In the genomic region with DNA sequence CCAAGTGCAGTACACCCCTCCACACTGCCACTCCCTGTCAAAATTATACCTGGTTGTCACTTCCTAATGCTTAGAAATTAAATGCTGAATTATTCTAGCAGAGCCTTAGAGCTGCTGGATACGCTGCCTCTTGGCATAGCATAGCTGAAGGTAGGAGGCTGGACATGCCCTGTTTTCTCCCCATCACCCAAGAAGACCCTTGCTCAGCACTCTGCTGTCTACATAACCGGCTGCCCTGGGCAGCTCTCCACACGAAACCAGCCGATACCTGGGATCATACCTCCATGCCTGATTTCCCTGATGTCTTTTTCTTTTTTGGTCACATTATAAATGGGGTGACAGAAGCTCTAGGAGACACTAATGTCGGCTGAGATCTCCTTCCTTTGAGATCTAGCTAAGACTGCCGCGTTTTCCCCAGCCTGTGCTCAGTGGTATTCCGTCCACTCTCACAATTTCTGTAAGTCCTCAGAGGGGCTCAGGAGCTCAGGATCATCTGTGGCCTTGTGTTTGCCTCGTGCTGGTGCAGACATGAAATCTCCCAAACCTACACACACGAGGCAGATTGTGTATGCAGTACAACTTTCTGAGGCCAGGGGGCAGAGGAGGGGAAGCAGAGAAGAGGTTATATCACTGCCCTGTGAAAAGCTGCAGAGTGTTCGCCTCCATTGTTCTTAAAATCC, we compare ENCODE assay signal across 8 cellular contexts. TPM values are rescaled to one million over a fixed set of nuclear protein-coding genes. Genes with fewer than 3 reads are reported as not detected.
DNase-seq lines count a peak whose midpoint lies in the region; ATAC-seq and TF ChIP-seq lines count a peak whose summit lies in the region.

No MANE protein-coding gene starts in this region.

- in situ Hi-C loops in Panc1 (cut with HindIII; ENCODE audit: low pct_unique_long_range_greater_than_20kb, low sequenced_read_pairs): no loop called here

- H3K4me3 ChIP-seq in Panc1 (ENCODE audit: low read depth in 2 of 2, low read length in 2 of 2) (no peak overlapping the region), fibroblast of villous mesenchyme (ENCODE audit: low read depth, low read length) (no peak overlapping the region)

- intact Hi-C loops in Panc1 (cut with micrococcal nuclease; ENCODE audit: unreplicated experiment): loop anchor here (10.0 kb wide), 1 partner anchor 685 kb away; no protein-coding TSS in a partner anchor

- H3K4me3 Mint-ChIP-seq in activated T-helper 17 cell treated with anti-CD3 and anti-CD28 coated beads, Interleukin-2, amount 50 U/mL, for 72 hours: no peak overlapping the region

- H3K27me3 ChIP-seq in Panc1 (ENCODE audit: control insufficient read depth, insufficient read depth, low read length): no peaks in the 10 kb centered on the region

- no peaks in the 10 kb centered on the region for H3K27me3 Mint-ChIP-seq in activated T-helper 17 cell treated with anti-CD3 and anti-CD28 coated beads, Interleukin-2, amount 50 U/mL, for 72 hours

- H3K9me3 Mint-ChIP-seq in activated T-helper 17 cell treated with anti-CD3 and anti-CD28 coated beads, Interleukin-2, amount 50 U/mL, for 72 hours: no peaks in the 10 kb centered on the region

- peak; percentile 78 for TF ChIP-seq CTCF in GM10248 (IDR thresholded peaks at IDR 0.05; ENCODE audit: control extremely low read depth, extremely low read depth, low read depth, missing control alignments)
- peak; percentile 50 for TF ChIP-seq CTCF in LNCAP (IDR thresholded peaks at IDR 0.05)
- peak; percentile 82 for TF ChIP-seq CTCF in Panc1 (IDR thresholded peaks at IDR 0.05)
- peak; percentile 84 for TF ChIP-seq CTCF in fibroblast of villous mesenchyme (IDR thresholded peaks at IDR 0.05; ENCODE audit: insufficient read depth, low read depth, low read length)

- DNase-seq in GM10248 (ENCODE audit: extremely low spot score): peak; percentile 61
- no peak for DNase-seq in Panc1 (ENCODE audit: low read depth, low spot score)
- DNase-seq in fibroblast of villous mesenchyme (ENCODE audit: low read depth): peak; percentile 60
- DNase-seq in occipital lobe (lab: John Stamatoyannopoulos, UW): peak; percentile 16

- H3K36me3 Mint-ChIP-seq in activated T-helper 17 cell treated with anti-CD3 and anti-CD28 coated beads, Interleukin-2, amount 50 U/mL, for 72 hours (ENCODE audit: low read depth): no peaks in the 10 kb centered on the region

- CTCF ChIA-PET in GM10248 (lab: Yijun Ruan, JAX): interaction anchor here (0.7 to 7.0 kb wide), 39 partner anchors 8 to 1633 kb away, joined by 3 to 151 read pairs (median 5); a partner anchor contains a TSS
- CTCF ChIA-PET in Panc1 (lab: Charles Lee): interaction anchor here (0.5 to 3.1 kb wide), 5 partner anchors 36 to 685 kb away, joined by 4 to 21 read pairs (median 5); a partner anchor contains a TSS

- ATAC-seq in Panc1: peak; percentile 87
- ATAC-seq in activated T-helper 17 cell treated with anti-CD3 and anti-CD28 coated beads, Interleukin-2, amount 50 U/mL, for 72 hours (replicated peaks): peak; percentile 73
- no peak for ATAC-seq in GM18520 (IDR thresholded peaks at IDR 0.05; ENCODE audit: unreplicated experiment)
- no peak for ATAC-seq in HG02970 (IDR thresholded peaks at IDR 0.05; ENCODE audit: low FRiP score, unreplicated experiment)

- no TSS peak for BruUV-seq in Panc1 (replicated peaks; lab: Mats Ljungman, UMichigan)

- no peaks in the 10 kb centered on the region for H3K9me3 ChIP-seq in Panc1 (ENCODE audit: control insufficient read depth, insufficient read depth, low read depth, low read length)

- no peak overlapping the region for H3K27ac ChIP-seq in Panc1 (ENCODE audit: low read length)

- no peaks in the 10 kb centered on the region for H3K4me1 ChIP-seq in Panc1 (ENCODE audit: control insufficient read depth, insufficient read depth, low read length)

- POLR2A ChIA-PET in GM10248 (lab: Yijun Ruan, JAX): no interaction called here
- POLR2A ChIA-PET in Panc1 (lab: Charles Lee): no interaction called here

- H3K27ac Mint-ChIP-seq in activated T-helper 17 cell treated with anti-CD3 and anti-CD28 coated beads, Interleukin-2, amount 50 U/mL, for 72 hours: no peak overlapping the region

- peaks cover 5% of the 10 kb centered on the region for H3K4me1 Mint-ChIP-seq in activated T-helper 17 cell treated with anti-CD3 and anti-CD28 coated beads, Interleukin-2, amount 50 U/mL, for 72 hours

- H3K36me3 ChIP-seq in Panc1 (ENCODE audit: control insufficient read depth, insufficient read depth, low read length): no peaks in the 10 kb centered on the region

RNA-seq across cellular contexts. Expression of a gene that starts 13.5 kb away (rescaled TPM):
- total RNA-seq in Panc1 (2021; ENCODE audit: unreplicated experiment) (0.54 TPM), fibroblast of villous mesenchyme (not detected in 2 replicates), occipital lobe (1.1 TPM)
- 0.33 TPM for polyA plus RNA-seq in Panc1 (2012; ENCODE audit: insufficient read length)
- 100 to 1,000 TPM; 176 to 233 TPM for total RNA-seq in activated T-helper 17 cell treated with anti-CD3 and anti-CD28 coated beads, Interleukin-2, amount 50 U/mL, for 72 hours

RNA-seq across cellular contexts. Expression of a gene that starts 30.4 kb away (rescaled TPM):
- total RNA-seq in Panc1 (2021; ENCODE audit: unreplicated experiment) (6.0 TPM), fibroblast of villous mesenchyme (2.6 and 6.0 TPM in 2 replicates), occipital lobe (3.6 TPM)
- polyA plus RNA-seq in Panc1 (2012; ENCODE audit: insufficient read length): 3.8 TPM
- 10 to 100 TPM; 12.0 to 51.2 TPM for total RNA-seq in activated T-helper 17 cell treated with anti-CD3 and anti-CD28 coated beads, Interleukin-2, amount 50 U/mL, for 72 hours

RNA-seq across cellular contexts. Expression of a gene that starts 36.1 kb away (rescaled TPM):
- 28.1 TPM for total RNA-seq in Panc1 (2021; ENCODE audit: unreplicated experiment)
- polyA plus RNA-seq in Panc1 (2012; ENCODE audit: insufficient read length): 39.2 TPM
- 100 to 1,000 TPM in 1 of 2 donors, 10 to 100 TPM in 1; 68.7 to 148 TPM for total RNA-seq in activated T-helper 17 cell treated with anti-CD3 and anti-CD28 coated beads, Interleukin-2, amount 50 U/mL, for 72 hours
- 70.4 and 71.2 TPM in 2 replicates for total RNA-seq in fibroblast of villous mesenchyme
- 27.1 TPM for total RNA-seq in occipital lobe

RNA-seq across cellular contexts. Expression of a gene that starts 54.0 kb away (rescaled TPM):
- total RNA-seq in Panc1 (2021; ENCODE audit: unreplicated experiment) (298 TPM), fibroblast of villous mesenchyme (270 and 304 TPM in 2 replicates), occipital lobe (175 TPM)
- 264 TPM for polyA plus RNA-seq in Panc1 (2012; ENCODE audit: insufficient read length)
- 100 to 1,000 TPM; 218 to 235 TPM for total RNA-seq in activated T-helper 17 cell treated with anti-CD3 and anti-CD28 coated beads, Interleukin-2, amount 50 U/mL, for 72 hours

Comparison
In these comparisons a context has a peak if more than half of its experiments do, and no peak if none do; other contexts are left out.
1. ATAC-seq: peak in Panc1 (single experiment) and activated T-helper 17 cell treated with anti-CD3 and anti-CD28 coated beads, Interleukin-2, amount 50 U/mL, for 72 hours (single experiment); none in GM18520 (single experiment) and HG02970 (single experiment).
2. RNA of a gene that starts 13.5 kb away (total RNA-seq): 176 to 233 TPM in activated T-helper 17 cell treated with anti-CD3 and anti-CD28 coated beads, Interleukin-2, amount 50 U/mL, for 72 hours; 1.1 TPM in occipital lobe (single experiment), 0.54 TPM in Panc1 (single experiment) and not detected in fibroblast of villous mesenchyme; every median in the first group is over 10 times any median in the second.
3. Peak in every context shown above with its lines, with median percentiles within 50 percentile points of each other: CTCF ChIP-seq.